Comparison of ENCODE assay signal across 14 cellular contexts in genomic region chr16:89191033-89191900, GRCh38. TPM values are rescaled to one million over a fixed set of nuclear protein-coding genes. Genes with fewer than 3 reads are reported as not detected.
DNase-seq lines count a peak whose midpoint lies in the region; ATAC-seq and TF ChIP-seq lines count a peak whose summit lies in the region.
"Had no signal": no experiment of that assay in that cellular context is flagged by ENCODE, and none has a peak within 500 bp of the region (broad histone marks: within the 10 kb centered on the region; RNA-seq: fewer than 3 reads in every experiment).

No MANE protein-coding gene starts in this region.

- no peak for TF ChIP-seq CTCF in NB4 (IDR thresholded peaks at IDR 0.05; ENCODE audit: low read depth, low read length)

- ATAC-seq in left colon (no peak), HG02885 (IDR thresholded peaks at IDR 0.05; ENCODE audit: poor library complexity, unreplicated experiment) (no peak)
- no peak for ATAC-seq in effector memory CD8-positive, alpha-beta T cell (replicated peaks)

- no peaks in the 10 kb centered on the region for H3K4me1 Mint-ChIP-seq in activated CD4-positive, alpha-beta memory T cell treated with anti-CD3 and anti-CD28 coated beads for 36 hours (ENCODE audit: low read depth)
- no peaks in the 10 kb centered on the region for H3K4me1 Mint-ChIP-seq in activated CD4-positive, alpha-beta memory T cell treated with anti-CD3 and anti-CD28 coated beads, Interleukin-2, amount 10 ng/mL, durations not matched to agents 7 days and 5 days
- H3K4me1 Mint-ChIP-seq in effector memory CD8-positive, alpha-beta T cell (ENCODE audit: low read depth in 2 of 2): peaks cover 0 to 4% of the 10 kb centered on the region in 2 donors

- TF ChIP-seq POLR2A in NB4 (IDR thresholded peaks at IDR 0.05; ENCODE audit: extremely low read depth, insufficient read length): no peak

- peaks cover 2% of the 10 kb centered on the region for H3K9me3 Mint-ChIP-seq in activated CD4-positive, alpha-beta memory T cell treated with anti-CD3 and anti-CD28 coated beads for 36 hours
- H3K9me3 Mint-ChIP-seq in activated CD4-positive, alpha-beta memory T cell treated with anti-CD3 and anti-CD28 coated beads, Interleukin-2, amount 10 ng/mL, durations not matched to agents 7 days and 5 days: no peaks in the 10 kb centered on the region
- no peaks in the 10 kb centered on the region for H3K9me3 Mint-ChIP-seq in effector memory CD8-positive, alpha-beta T cell

- no peak for DNase-seq in activated CD4-positive, alpha-beta memory T cell treated with anti-CD3 and anti-CD28 coated beads for 36 hours
- DNase-seq in activated CD4-positive, alpha-beta memory T cell treated with anti-CD3 and anti-CD28 coated beads, Interleukin-2, amount 10 ng/mL, durations not matched to agents 7 days and 5 days: no peak
- peak; percentile 16 for DNase-seq in NB4 (ENCODE audit: low read depth)
- DNase-seq in islet precursor cell: peak; percentile 52
- DNase-seq in skeletal muscle cell (ENCODE audit: low read depth): no peak
- no peak for DNase-seq in left colon
- DNase-seq in effector memory CD8-positive, alpha-beta T cell: no peak
- DNase-seq: activated T-cell treated with anti-CD3 and anti-CD28 coated beads for 4 hours; caudate nucleus; NCI-H345; stimulated activated CD4-positive, alpha-beta T cell treated with anti-CD3 and anti-CD28 coated beads, Interleukin-12 subunit alpha, Interleukin-12 subunit beta, amount 100 ng/mL, for 4 hours; uterus had no signal

- H3K36me3 Mint-ChIP-seq in activated CD4-positive, alpha-beta memory T cell treated with anti-CD3 and anti-CD28 coated beads for 36 hours: no peaks in the 10 kb centered on the region
- no peaks in the 10 kb centered on the region for H3K36me3 Mint-ChIP-seq in activated CD4-positive, alpha-beta memory T cell treated with anti-CD3 and anti-CD28 coated beads, Interleukin-2, amount 10 ng/mL, durations not matched to agents 7 days and 5 days (ENCODE audit: low read depth)
- peaks cover 35% of the 10 kb centered on the region for H3K36me3 Mint-ChIP-seq in effector memory CD8-positive, alpha-beta T cell (ENCODE audit: insufficient read depth)

- H3K27ac Mint-ChIP-seq in activated CD4-positive, alpha-beta memory T cell treated with anti-CD3 and anti-CD28 coated beads for 36 hours: no peak overlapping the region
- no peak overlapping the region for H3K27ac Mint-ChIP-seq in activated CD4-positive, alpha-beta memory T cell treated with anti-CD3 and anti-CD28 coated beads, Interleukin-2, amount 10 ng/mL, durations not matched to agents 7 days and 5 days
- no peak overlapping the region for H3K27ac Mint-ChIP-seq in effector memory CD8-positive, alpha-beta T cell

- POLR2A ChIA-PET in activated CD4-positive, alpha-beta memory T cell treated with anti-CD3 and anti-CD28 coated beads for 36 hours (lab: Charles Lee): no interaction called here
- POLR2A ChIA-PET in activated CD4-positive, alpha-beta memory T cell treated with anti-CD3 and anti-CD28 coated beads, Interleukin-2, amount 10 ng/mL, durations not matched to agents 7 days and 5 days (lab: Charles Lee): no interaction called here

- no peaks in the 10 kb centered on the region for H3K27me3 Mint-ChIP-seq in activated CD4-positive, alpha-beta memory T cell treated with anti-CD3 and anti-CD28 coated beads for 36 hours
- H3K27me3 Mint-ChIP-seq in activated CD4-positive, alpha-beta memory T cell treated with anti-CD3 and anti-CD28 coated beads, Interleukin-2, amount 10 ng/mL, durations not matched to agents 7 days and 5 days: peaks cover 3% of the 10 kb centered on the region
- H3K27me3 Mint-ChIP-seq in effector memory CD8-positive, alpha-beta T cell: no peaks in the 10 kb centered on the region

- CTCF ChIA-PET in activated CD4-positive, alpha-beta memory T cell treated with anti-CD3 and anti-CD28 coated beads for 36 hours (lab: Charles Lee): no interaction called here
- CTCF ChIA-PET in activated CD4-positive, alpha-beta memory T cell treated with anti-CD3 and anti-CD28 coated beads, Interleukin-2, amount 10 ng/mL, durations not matched to agents 7 days and 5 days (lab: Charles Lee): no interaction called here

- H3K4me3 ChIP-seq in NB4 (ENCODE audit: low read depth, low read length) (no peak overlapping the region), skeletal muscle cell (ENCODE audit: low read depth, low read length) (peak overlapping the region; percentile 33)

- intact Hi-C loops in activated CD4-positive, alpha-beta memory T cell treated with anti-CD3 and anti-CD28 coated beads for 36 hours (cut with micrococcal nuclease): no loop called here
- intact Hi-C loops in left colon (cut with DNase I, micrococcal nuclease): no loop called here

- peak overlapping the region; percentile 12 for H3K4me3 Mint-ChIP-seq in activated CD4-positive, alpha-beta memory T cell treated with anti-CD3 and anti-CD28 coated beads for 36 hours
- H3K4me3 Mint-ChIP-seq in activated CD4-positive, alpha-beta memory T cell treated with anti-CD3 and anti-CD28 coated beads, Interleukin-2, amount 10 ng/mL, durations not matched to agents 7 days and 5 days: no peak overlapping the region
- H3K4me3 Mint-ChIP-seq in effector memory CD8-positive, alpha-beta T cell: peak overlapping the region in 1 of 2 donors; percentile 36

RNA-seq across cellular contexts. Expression of gene SLC22A31, which starts 9.1 kb away (rescaled TPM):
- total RNA-seq in activated CD4-positive, alpha-beta memory T cell treated with anti-CD3 and anti-CD28 coated beads for 36 hours: under 1 TPM; 0.39 to 0.45 TPM
- total RNA-seq in activated CD4-positive, alpha-beta memory T cell treated with anti-CD3 and anti-CD28 coated beads, Interleukin-2, amount 10 ng/mL, durations not matched to agents 7 days and 5 days: under 1 TPM; 0.23 to 0.53 TPM
- under 1 TPM; 0.34 to 0.59 TPM for total RNA-seq in left colon
- total RNA-seq: myocyte, uterus had no signal

RNA-seq across cellular contexts. Expression of gene CDH15, which starts 19.7 kb away (rescaled TPM):
- total RNA-seq in activated CD4-positive, alpha-beta memory T cell treated with anti-CD3 and anti-CD28 coated beads for 36 hours: not detected
- not detected for total RNA-seq in activated CD4-positive, alpha-beta memory T cell treated with anti-CD3 and anti-CD28 coated beads, Interleukin-2, amount 10 ng/mL, durations not matched to agents 7 days and 5 days
- total RNA-seq in left colon: not detected

RNA-seq across cellular contexts. Expression of gene ZNF778, which starts 26.2 kb away (rescaled TPM):
- 1 to 10 TPM; 7.4 to 7.9 TPM for total RNA-seq in activated CD4-positive, alpha-beta memory T cell treated with anti-CD3 and anti-CD28 coated beads for 36 hours
- total RNA-seq in activated CD4-positive, alpha-beta memory T cell treated with anti-CD3 and anti-CD28 coated beads, Interleukin-2, amount 10 ng/mL, durations not matched to agents 7 days and 5 days: 1 to 10 TPM; 6.6 to 6.8 TPM
- total RNA-seq in left colon: 1 to 10 TPM; 4.4 to 7.0 TPM

Comparison
In these comparisons a context has a peak if more than half of its experiments do, and no peak if none do; other contexts are left out.
1. DNase-seq: peak in NB4 (single experiment) and islet precursor cell (single experiment); none in activated CD4-positive, alpha-beta memory T cell treated with anti-CD3 and anti-CD28 coated beads for 36 hours (single experiment), activated CD4-positive, alpha-beta memory T cell treated with anti-CD3 and anti-CD28 coated beads, Interleukin-2, amount 10 ng/mL, durations not matched to agents 7 days and 5 days (single experiment), skeletal muscle cell (single experiment), left colon (0 of 2) and effector memory CD8-positive, alpha-beta T cell (0 of 3).